ENCODE assay signal across 1 cellular context in genomic region chr20:44137210-44137781, GRCh38.
TF ChIP-seq lines count a peak whose summit lies in the region.

No MANE protein-coding gene starts in this region.

TF ChIP-seq in IMR-90, 13 proteins besides CTCF, POLR2A, EP300 and RAD21:
- TF ChIP-seq FOS (IDR thresholded peaks at IDR 0.05; ENCODE audit: low read depth, low read length) (no peak), BHLHE40 (IDR thresholded peaks at IDR 0.05; ENCODE audit: low read depth, low read length) (no peak), MXI1 (IDR thresholded peaks at IDR 0.05; ENCODE audit: borderline replicate concordance, low read depth, low read length) (no peak), CEBPB (IDR thresholded peaks at IDR 0.05; ENCODE audit: low read depth, low read length) (no peak), ELK1 (IDR thresholded peaks at IDR 0.05; ENCODE audit: borderline replicate concordance, low read depth, low read length) (no peak), SMC3 (IDR thresholded peaks at IDR 0.05; ENCODE audit: low read depth, low read length) (no peak), CHD1 (IDR thresholded peaks at IDR 0.05; ENCODE audit: low read depth, low read length) (no peak), MAZ (IDR thresholded peaks at IDR 0.05; ENCODE audit: borderline replicate concordance, low read depth, low read length) (no peak), USF2 (IDR thresholded peaks at IDR 0.05; ENCODE audit: low read depth, low read length) (no peak), RCOR1 (IDR thresholded peaks at IDR 0.05; ENCODE audit: insufficient replicate concordance, low read length) (no peak), NFE2L2 (IDR thresholded peaks at IDR 0.05; ENCODE audit: low read depth, low read length) (no peak), RFX5 (IDR thresholded peaks at IDR 0.05; ENCODE audit: low read depth, low read length) (no peak)
TF ChIP-seq in IMR-90: peak in this region for 0.
